In the genomic region with DNA sequence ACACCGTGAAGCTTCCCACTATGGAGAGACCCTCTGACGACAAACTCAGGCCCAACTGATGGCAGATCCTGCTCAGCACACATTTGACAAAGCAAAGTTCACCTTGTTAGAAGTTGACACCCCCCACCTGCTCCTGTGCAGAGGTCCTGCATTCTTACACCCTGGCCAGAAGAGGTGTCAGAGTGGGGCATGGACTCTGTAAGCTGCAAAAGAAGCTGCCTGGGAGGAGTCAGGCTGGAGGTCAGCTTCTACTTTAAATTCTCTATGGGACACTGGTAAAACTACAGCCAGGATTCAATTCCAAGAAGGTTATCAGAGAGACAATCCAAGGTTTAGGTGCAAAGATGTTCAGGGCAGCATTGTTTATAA, we compare ENCODE assay signal across 15 cellular contexts. TPM values are rescaled to one million over a fixed set of nuclear protein-coding genes. Genes with fewer than 3 reads are reported as not detected.
A peak's percentile ranks its signal among the peaks of the same experiment; 100 is the strongest.
DNase-seq lines count a peak whose midpoint lies in the region; ATAC-seq and TF ChIP-seq lines count a peak whose summit lies in the region.
"Had no signal": no experiment of that assay in that cellular context is flagged by ENCODE, and none has a peak within 500 bp of the region (broad histone marks: within the 10 kb centered on the region; RNA-seq: fewer than 3 reads in every experiment).

No MANE protein-coding gene starts in this region.

- H3K27me3 ChIP-seq in Caco-2 (replicated peaks; ENCODE audit: control insufficient read depth, insufficient read depth, low read length), result no peaks in the 10 kb centered on the region
- no peaks in the 10 kb centered on the region for H3K27me3 ChIP-seq in brain microvascular endothelial cell (replicated peaks)
- peaks cover 0 to 7% (median 0%) of the 10 kb centered on the region in 3 experiments for H3K27me3 ChIP-seq in neuronal stem cell (ENCODE audit: control insufficient read depth in 3 of 3, insufficient read depth in 3 of 3, low read depth in 1 of 3, low read length in 3 of 3)
- H3K27me3 ChIP-seq in testis, result no peaks in the 10 kb centered on the region

- no peak overlapping the region for H2BK12ac ChIP-seq in neuronal stem cell (ENCODE audit: low read length)

- WGBS in neuronal stem cell (ENCODE audit: extremely low coverage in 2 of 2, insufficient read length in 2 of 2, insufficient replicate concordance in 1 of 2), 2 donors, result no CpG with 5 or more reads among the region's 2 CpGs
- WGBS in testis, 2 donors, result 90 to 98% methylated on average over 2 of the region's 2 CpGs

- H2BK15ac ChIP-seq in neuronal stem cell (ENCODE audit: low read length), result no peak overlapping the region

- H3K4me1 ChIP-seq in Caco-2 (peaks cover 67% of the 10 kb centered on the region), neuronal stem cell (ENCODE audit: control insufficient read depth in 2 of 2, insufficient read depth in 1 of 2, low read depth in 1 of 2, low read length in 2 of 2) (peaks cover 0 to 2% of the 10 kb centered on the region in 2 donors), testis (peaks cover 10% of the 10 kb centered on the region)

- peak overlapping the region; percentile 11 for H3K4me3 Mint-ChIP-seq in Caco-2 (ENCODE audit: unreplicated experiment)
- no peak overlapping the region for H3K4me3 Mint-ChIP-seq in stimulated activated effector memory CD8-positive, alpha-beta T cell treated with anti-CD3 and anti-CD28 coated beads, Interleukin-12 subunit alpha, Interleukin-12 subunit beta, amount 100 ng/mL, for 72 hours
- H3K4me3 Mint-ChIP-seq: natural killer cell treated with Interleukin-12 subunit alpha and Interleukin-12 subunit beta and Interleukin-15 and Interleukin-18, amount 100 ng/mL, for 72 hours had no signal

- no peak overlapping the region for H3K4me3 ChIP-seq in Caco-2 (ENCODE audit: low read depth, low read length)
- no peak overlapping the region for H3K4me3 ChIP-seq in brain microvascular endothelial cell (ENCODE audit: low read depth, low read length)
- H3K4me3 ChIP-seq in neuronal stem cell (ENCODE audit: low read length in 2 of 2), result no peak overlapping the region
- H3K4me3 ChIP-seq in testis, result no peak overlapping the region

- no peak overlapping the region for H3K9ac ChIP-seq in neuronal stem cell (ENCODE audit: low read depth, low read length, poor library complexity)

- no peaks in the 10 kb centered on the region for H3K79me1 ChIP-seq in neuronal stem cell (ENCODE audit: low read depth, low read length)

- intact Hi-C loops in Caco-2 (cut with micrococcal nuclease; ENCODE audit: unreplicated experiment), result no loop called here
- intact Hi-C loops in testis (cut with DNase I; ENCODE audit: low total_unique reads), result no loop called here

- no peak overlapping the region for H4K91ac ChIP-seq in neuronal stem cell (ENCODE audit: low read depth, low read length, poor library complexity)

- TF ChIP-seq CTCF in Caco-2 (IDR thresholded peaks at IDR 0.05; ENCODE audit: insufficient read depth in 1 of 2, low read depth in 1 of 2, low read length in 1 of 2, severe bottlenecking in 1 of 2, unreplicated experiment in 1 of 2) (no peak), brain microvascular endothelial cell (IDR thresholded peaks at IDR 0.05; ENCODE audit: low read depth, low read length, missing control alignments) (no peak), testis (IDR thresholded peaks at IDR 0.05) (no peak)

- TF ChIP-seq POLR2A in testis (IDR thresholded peaks at IDR 0.05), result no peak

- H2AFZ ChIP-seq in neuronal stem cell (ENCODE audit: low read length), result no peak overlapping the region

- no peak overlapping the region for H4K8ac ChIP-seq in neuronal stem cell (ENCODE audit: low read depth, low read length)

- H3K27ac ChIP-seq in brain microvascular endothelial cell (peak overlapping the region; percentile 94), neuronal stem cell (replicated peaks; ENCODE audit: low read length) (no peak overlapping the region), testis (no peak overlapping the region)

- H3K27me3 Mint-ChIP-seq in Caco-2 (ENCODE audit: insufficient read depth, unreplicated experiment), result no peaks in the 10 kb centered on the region
- H3K27me3 Mint-ChIP-seq: natural killer cell treated with Interleukin-12 subunit alpha and Interleukin-12 subunit beta and Interleukin-15 and Interleukin-18, amount 100 ng/mL, for 72 hours had no signal

- H2BK5ac ChIP-seq in neuronal stem cell (ENCODE audit: low read length), result no peak overlapping the region

- DNase-seq in Caco-2 (peak in 1 of 2 experiments; percentile 69), brain microvascular endothelial cell (no peak), neuronal stem cell (ENCODE audit: low spot score) (no peak), testis (no peak), medulla oblongata (ENCODE audit: extremely low spot score) (no peak), hippocampal formation (lab: John Stamatoyannopoulos, UW) (no peak)
- DNase-seq in stimulated activated effector memory CD8-positive, alpha-beta T cell treated with anti-CD3 and anti-CD28 coated beads, Interleukin-12 subunit alpha, Interleukin-12 subunit beta, amount 100 ng/mL, for 72 hours (ENCODE audit: low spot score in 2 of 2), result no peak
- DNase-seq: AML-193; anterior cingulate cortex; DMS79; NCI-H1105; stimulated activated CD4-positive, alpha-beta T cell treated with anti-CD3 and anti-CD28 coated beads, Interleukin-1b, Interleukin-23, amount 100 ng/mL, for 48 hours had no signal

- no peak overlapping the region for H3K4ac ChIP-seq in neuronal stem cell (ENCODE audit: low read length)

- H2AK5ac ChIP-seq in neuronal stem cell (ENCODE audit: low read depth, low read length), result no peak overlapping the region

- peaks cover 44% of the 10 kb centered on the region for H3K36me3 Mint-ChIP-seq in Caco-2 (ENCODE audit: insufficient read depth, unreplicated experiment)
- H3K36me3 Mint-ChIP-seq in stimulated activated effector memory CD8-positive, alpha-beta T cell treated with anti-CD3 and anti-CD28 coated beads, Interleukin-12 subunit alpha, Interleukin-12 subunit beta, amount 100 ng/mL, for 72 hours, result no peaks in the 10 kb centered on the region

- H3K9me3 Mint-ChIP-seq in Caco-2 (ENCODE audit: unreplicated experiment), result peaks cover 31% of the 10 kb centered on the region
- H3K9me3 Mint-ChIP-seq in stimulated activated effector memory CD8-positive, alpha-beta T cell treated with anti-CD3 and anti-CD28 coated beads, Interleukin-12 subunit alpha, Interleukin-12 subunit beta, amount 100 ng/mL, for 72 hours, result peaks cover 18% of the 10 kb centered on the region

- CTCF ChIA-PET in Caco-2 (lab: Charles Lee), result no interaction called here

- H3K4me1 Mint-ChIP-seq in Caco-2 (ENCODE audit: low read depth, unreplicated experiment), result peaks cover 45% of the 10 kb centered on the region
- H3K4me1 Mint-ChIP-seq in stimulated activated effector memory CD8-positive, alpha-beta T cell treated with anti-CD3 and anti-CD28 coated beads, Interleukin-12 subunit alpha, Interleukin-12 subunit beta, amount 100 ng/mL, for 72 hours, result no peaks in the 10 kb centered on the region

- BruUV-seq in Caco-2 (replicated peaks; lab: Mats Ljungman, UMichigan), result no TSS peak

- H3K4me2 ChIP-seq in neuronal stem cell (ENCODE audit: insufficient read depth, low read length, poor library complexity, severe bottlenecking), result no peak overlapping the region

- no peak overlapping the region for H3K14ac ChIP-seq in neuronal stem cell (ENCODE audit: low read length)

- no peak overlapping the region for H3K18ac ChIP-seq in neuronal stem cell (ENCODE audit: low read length)

- ATAC-seq in HG03378 (IDR thresholded peaks at IDR 0.05; ENCODE audit: unreplicated experiment), result peak; percentile 13
- ATAC-seq in stimulated activated effector memory CD8-positive, alpha-beta T cell treated with anti-CD3 and anti-CD28 coated beads, Interleukin-12 subunit alpha, Interleukin-12 subunit beta, amount 100 ng/mL, for 72 hours, result no peak
- ATAC-seq: left lobe of liver had no signal

- POLR2A ChIA-PET in Caco-2 (lab: Charles Lee), result interaction anchor here (0.5 to 0.6 kb wide), 2 partner anchors 21 to 217 kb away, joined by 4 to 6 read pairs; no protein-coding TSS in a partner anchor

- no peak overlapping the region for H2BK120ac ChIP-seq in neuronal stem cell (ENCODE audit: low read depth, low read length)

- H3K36me3 ChIP-seq in Caco-2 (ENCODE audit: control insufficient read depth, insufficient read depth, low read length) (no peaks in the 10 kb centered on the region), brain microvascular endothelial cell (replicated peaks) (no peaks in the 10 kb centered on the region), neuronal stem cell (replicated peaks in 1 of 2; ENCODE audit: control insufficient read depth in 2 of 2, insufficient read depth in 2 of 2, low read length in 2 of 2) (no peaks in the 10 kb centered on the region), testis (ENCODE audit: low read depth, missing control alignments) (no peaks in the 10 kb centered on the region)

- H3K23ac ChIP-seq in neuronal stem cell (ENCODE audit: low read depth, low read length, poor library complexity), result peak overlapping the region; percentile 22

- H3K9me3 ChIP-seq in Caco-2, result peaks cover 25% of the 10 kb centered on the region
- H3K9me3 ChIP-seq in neuronal stem cell (replicated peaks in 1 of 2; ENCODE audit: control insufficient read depth in 2 of 2, insufficient read depth in 1 of 2, low read depth in 1 of 2, low read length in 2 of 2), result peaks cover 5 to 6% of the 10 kb centered on the region in 2 donors
- no peaks in the 10 kb centered on the region for H3K9me3 ChIP-seq in testis

- H3K27ac Mint-ChIP-seq in Caco-2 (ENCODE audit: unreplicated experiment), result peak overlapping the region; percentile 51
- H3K27ac Mint-ChIP-seq in stimulated activated effector memory CD8-positive, alpha-beta T cell treated with anti-CD3 and anti-CD28 coated beads, Interleukin-12 subunit alpha, Interleukin-12 subunit beta, amount 100 ng/mL, for 72 hours, result no peak overlapping the region
- H3K27ac Mint-ChIP-seq: natural killer cell treated with Interleukin-12 subunit alpha and Interleukin-12 subunit beta and Interleukin-15 and Interleukin-18, amount 100 ng/mL, for 72 hours had no signal

- in situ Hi-C loops in brain microvascular endothelial cell (cut with HindIII; ENCODE audit: low pct_ligation_motif_present, low sequenced_read_pairs), result no loop called here

RNA-seq across cellular contexts. Expression of a gene that starts 20.0 kb away (rescaled TPM):
- 252 and 263 TPM in 2 replicates for total RNA-seq in Caco-2 (2022)
- polyA plus RNA-seq in neuronal stem cell (2013, experiment 1 of 2), result 19.8 TPM
- 19.8 TPM for polyA plus RNA-seq in neuronal stem cell (2013, experiment 2 of 2)
- 10 to 100 TPM; 60.0 to 93.5 TPM for total RNA-seq in testis
- polyA plus RNA-seq in testis (ENCODE audit: insufficient read depth, low read depth, low replicate concordance), result 28.5 TPM
